In the genomic region with DNA sequence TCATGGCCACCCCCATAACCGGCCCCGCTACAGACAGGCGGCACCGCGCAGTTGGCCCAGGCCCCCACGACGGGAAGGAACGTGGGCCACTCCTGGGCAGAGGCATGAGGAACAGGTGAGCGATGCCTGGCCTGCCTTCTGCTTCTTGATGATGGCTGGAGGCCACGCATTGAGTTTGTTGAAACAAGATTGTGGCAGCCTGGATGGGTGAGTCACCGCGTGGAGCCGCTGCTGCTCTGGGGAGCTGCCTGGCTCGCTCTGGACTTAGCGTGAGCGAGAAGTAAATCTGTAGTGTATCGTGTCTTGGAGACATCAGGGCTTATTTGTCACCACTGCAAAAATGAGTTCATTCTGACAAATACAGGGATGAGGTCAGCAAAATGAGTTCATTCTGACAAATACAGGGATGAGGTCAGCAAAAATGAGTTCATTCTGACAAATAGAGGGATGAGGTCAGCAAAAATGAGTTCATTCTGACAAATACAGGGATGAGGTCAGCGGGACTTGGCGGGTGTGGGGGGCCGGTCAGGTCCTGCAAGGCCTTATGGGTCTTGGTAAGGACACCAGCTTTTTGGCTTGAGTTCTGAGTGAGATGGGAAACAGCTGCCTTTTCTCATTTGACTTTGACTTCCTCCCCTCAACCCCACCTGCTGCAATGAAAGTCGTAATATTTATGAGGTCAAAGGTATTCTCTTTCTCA, we compare ENCODE assay signal across 2 cellular contexts.
TF ChIP-seq lines count a peak whose summit lies in the region.

No MANE protein-coding gene starts in this region.

TF ChIP-seq in HEK293, 187 proteins besides CTCF, POLR2A, EP300 and RAD21 (continued from another document and continues in another):
- TF ChIP-seq, protein P1, sequence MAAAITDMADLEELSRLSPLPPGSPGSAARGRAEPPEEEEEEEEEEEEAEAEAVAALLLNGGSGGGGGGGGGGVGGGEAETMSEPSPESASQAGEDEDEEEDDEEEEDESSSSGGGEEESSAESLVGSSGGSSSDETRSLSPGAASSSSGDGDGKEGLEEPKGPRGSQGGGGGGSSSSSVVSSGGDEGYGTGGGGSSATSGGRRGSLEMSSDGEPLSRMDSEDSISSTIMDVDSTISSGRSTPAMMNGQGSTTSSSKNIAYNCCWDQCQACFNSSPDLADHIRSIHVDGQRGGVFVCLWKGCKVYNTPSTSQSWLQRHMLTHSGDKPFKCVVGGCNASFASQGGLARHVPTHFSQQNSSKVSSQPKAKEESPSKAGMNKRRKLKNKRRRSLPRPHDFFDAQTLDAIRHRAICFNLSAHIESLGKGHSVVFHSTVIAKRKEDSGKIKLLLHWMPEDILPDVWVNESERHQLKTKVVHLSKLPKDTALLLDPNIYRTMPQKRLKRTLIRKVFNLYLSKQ (tag by site-specific recombination; IDR thresholded peaks at IDR 0.05; ENCODE audit: borderline replicate concordance) = no peak
- TF ChIP-seq ZNF174 (tag by site-specific recombination; IDR thresholded peaks at IDR 0.05) (peak; percentile 95), KLF10 (tag by site-specific recombination; IDR thresholded peaks at IDR 0.05) (peak; percentile 78), BCL11A (tag by site-specific recombination; IDR thresholded peaks at IDR 0.05; ENCODE audit: low read depth) (peak; percentile 92), SP7 (tag by site-specific recombination; IDR thresholded peaks at IDR 0.05) (peak; percentile 98), ZNF350 (tag by site-specific recombination; IDR thresholded peaks at IDR 0.05) (peak; percentile 74; the same call in 1 of the 2 replicates)
- TF ChIP-seq, protein P2, sequence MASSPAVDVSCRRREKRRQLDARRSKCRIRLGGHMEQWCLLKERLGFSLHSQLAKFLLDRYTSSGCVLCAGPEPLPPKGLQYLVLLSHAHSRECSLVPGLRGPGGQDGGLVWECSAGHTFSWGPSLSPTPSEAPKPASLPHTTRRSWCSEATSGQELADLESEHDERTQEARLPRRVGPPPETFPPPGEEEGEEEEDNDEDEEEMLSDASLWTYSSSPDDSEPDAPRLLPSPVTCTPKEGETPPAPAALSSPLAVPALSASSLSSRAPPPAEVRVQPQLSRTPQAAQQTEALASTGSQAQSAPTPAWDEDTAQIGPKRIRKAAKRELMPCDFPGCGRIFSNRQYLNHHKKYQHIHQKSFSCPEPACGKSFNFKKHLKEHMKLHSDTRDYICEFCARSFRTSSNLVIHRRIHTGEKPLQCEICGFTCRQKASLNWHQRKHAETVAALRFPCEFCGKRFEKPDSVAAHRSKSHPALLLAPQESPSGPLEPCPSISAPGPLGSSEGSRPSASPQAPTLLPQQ (tag by site-specific recombination; IDR thresholded peaks at IDR 0.05) = peak; percentile 73
- TF ChIP-seq, protein P3, sequence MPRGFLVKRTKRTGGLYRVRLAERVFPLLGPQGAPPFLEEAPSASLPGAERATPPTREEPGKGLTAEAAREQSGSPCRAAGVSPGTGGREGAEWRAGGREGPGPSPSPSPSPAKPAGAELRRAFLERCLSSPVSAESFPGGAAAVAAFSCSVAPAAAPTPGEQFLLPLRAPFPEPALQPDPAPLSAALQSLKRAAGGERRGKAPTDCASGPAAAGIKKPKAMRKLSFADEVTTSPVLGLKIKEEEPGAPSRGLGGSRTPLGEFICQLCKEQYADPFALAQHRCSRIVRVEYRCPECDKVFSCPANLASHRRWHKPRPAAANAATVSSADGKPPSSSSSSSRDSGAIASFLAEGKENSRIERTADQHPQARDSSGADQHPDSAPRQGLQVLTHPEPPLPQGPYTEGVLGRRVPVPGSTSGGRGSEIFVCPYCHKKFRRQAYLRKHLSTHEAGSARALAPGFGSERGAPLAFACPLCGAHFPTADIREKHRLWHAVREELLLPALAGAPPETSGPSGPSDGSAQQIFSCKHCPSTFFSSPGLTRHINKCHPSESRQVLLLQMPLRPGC (tag by site-specific recombination; IDR thresholded peaks at IDR 0.05) = peak; percentile 91
- TF ChIP-seq, protein P4, sequence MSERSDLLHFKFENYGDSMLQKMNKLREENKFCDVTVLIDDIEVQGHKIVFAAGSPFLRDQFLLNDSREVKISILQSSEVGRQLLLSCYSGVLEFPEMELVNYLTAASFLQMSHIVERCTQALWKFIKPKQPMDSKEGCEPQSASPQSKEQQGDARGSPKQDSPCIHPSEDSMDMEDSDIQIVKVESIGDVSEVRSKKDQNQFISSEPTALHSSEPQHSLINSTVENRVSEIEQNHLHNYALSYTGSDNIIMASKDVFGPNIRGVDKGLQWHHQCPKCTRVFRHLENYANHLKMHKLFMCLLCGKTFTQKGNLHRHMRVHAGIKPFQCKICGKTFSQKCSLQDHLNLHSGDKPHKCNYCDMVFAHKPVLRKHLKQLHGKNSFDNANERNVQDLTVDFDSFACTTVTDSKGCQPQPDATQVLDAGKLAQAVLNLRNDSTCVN (tag by site-specific recombination; optimal IDR thresholded peaks at IDR 0.05) = peak; percentile 48
- TF ChIP-seq, protein P5, sequence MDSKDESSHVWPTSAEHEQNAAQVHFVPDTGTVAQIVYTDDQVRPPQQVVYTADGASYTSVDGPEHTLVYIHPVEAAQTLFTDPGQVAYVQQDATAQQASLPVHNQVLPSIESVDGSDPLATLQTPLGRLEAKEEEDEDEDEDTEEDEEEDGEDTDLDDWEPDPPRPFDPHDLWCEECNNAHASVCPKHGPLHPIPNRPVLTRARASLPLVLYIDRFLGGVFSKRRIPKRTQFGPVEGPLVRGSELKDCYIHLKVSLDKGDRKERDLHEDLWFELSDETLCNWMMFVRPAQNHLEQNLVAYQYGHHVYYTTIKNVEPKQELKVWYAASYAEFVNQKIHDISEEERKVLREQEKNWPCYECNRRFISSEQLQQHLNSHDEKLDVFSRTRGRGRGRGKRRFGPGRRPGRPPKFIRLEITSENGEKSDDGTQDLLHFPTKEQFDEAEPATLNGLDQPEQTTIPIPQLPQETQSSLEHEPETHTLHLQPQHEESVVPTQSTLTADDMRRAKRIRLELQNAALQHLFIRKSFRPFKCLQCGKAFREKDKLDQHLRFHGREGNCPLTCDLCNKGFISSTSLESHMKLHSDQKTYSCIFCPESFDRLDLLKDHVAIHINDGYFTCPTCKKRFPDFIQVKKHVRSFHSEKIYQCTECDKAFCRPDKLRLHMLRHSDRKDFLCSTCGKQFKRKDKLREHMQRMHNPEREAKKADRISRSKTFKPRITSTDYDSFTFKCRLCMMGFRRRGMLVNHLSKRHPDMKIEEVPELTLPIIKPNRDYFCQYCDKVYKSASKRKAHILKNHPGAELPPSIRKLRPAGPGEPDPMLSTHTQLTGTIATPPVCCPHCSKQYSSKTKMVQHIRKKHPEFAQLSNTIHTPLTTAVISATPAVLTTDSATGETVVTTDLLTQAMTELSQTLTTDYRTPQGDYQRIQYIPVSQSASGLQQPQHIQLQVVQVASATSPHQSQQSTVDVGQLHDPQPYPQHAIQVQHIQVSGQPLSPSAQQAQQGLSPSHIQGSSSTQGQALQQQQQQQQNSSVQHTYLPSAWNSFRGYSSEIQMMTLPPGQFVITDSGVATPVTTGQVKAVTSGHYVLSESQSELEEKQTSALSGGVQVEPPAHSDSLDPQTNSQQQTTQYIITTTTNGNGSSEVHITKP (tag by site-specific recombination; IDR thresholded peaks at IDR 0.05) = no peak

TF ChIP-seq in HepG2, 621 proteins besides CTCF, POLR2A, EP300 and RAD21 (continued from another document and continues in another):
- TF ChIP-seq, protein P6, sequence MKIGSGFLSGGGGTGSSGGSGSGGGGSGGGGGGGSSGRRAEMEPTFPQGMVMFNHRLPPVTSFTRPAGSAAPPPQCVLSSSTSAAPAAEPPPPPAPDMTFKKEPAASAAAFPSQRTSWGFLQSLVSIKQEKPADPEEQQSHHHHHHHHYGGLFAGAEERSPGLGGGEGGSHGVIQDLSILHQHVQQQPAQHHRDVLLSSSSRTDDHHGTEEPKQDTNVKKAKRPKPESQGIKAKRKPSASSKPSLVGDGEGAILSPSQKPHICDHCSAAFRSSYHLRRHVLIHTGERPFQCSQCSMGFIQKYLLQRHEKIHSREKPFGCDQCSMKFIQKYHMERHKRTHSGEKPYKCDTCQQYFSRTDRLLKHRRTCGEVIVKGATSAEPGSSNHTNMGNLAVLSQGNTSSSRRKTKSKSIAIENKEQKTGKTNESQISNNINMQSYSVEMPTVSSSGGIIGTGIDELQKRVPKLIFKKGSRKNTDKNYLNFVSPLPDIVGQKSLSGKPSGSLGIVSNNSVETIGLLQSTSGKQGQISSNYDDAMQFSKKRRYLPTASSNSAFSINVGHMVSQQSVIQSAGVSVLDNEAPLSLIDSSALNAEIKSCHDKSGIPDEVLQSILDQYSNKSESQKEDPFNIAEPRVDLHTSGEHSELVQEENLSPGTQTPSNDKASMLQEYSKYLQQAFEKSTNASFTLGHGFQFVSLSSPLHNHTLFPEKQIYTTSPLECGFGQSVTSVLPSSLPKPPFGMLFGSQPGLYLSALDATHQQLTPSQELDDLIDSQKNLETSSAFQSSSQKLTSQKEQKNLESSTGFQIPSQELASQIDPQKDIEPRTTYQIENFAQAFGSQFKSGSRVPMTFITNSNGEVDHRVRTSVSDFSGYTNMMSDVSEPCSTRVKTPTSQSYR (CRISPR knock-in tag; IDR thresholded peaks at IDR 0.05; ENCODE audit: borderline replicate concordance) = 0 out of 2 replicates have a peak, but pooled peaks have one; percentile 13
- TF ChIP-seq HOXA7 (CRISPR knock-in tag; IDR thresholded peaks at IDR 0.05) = no peak
- TF ChIP-seq, protein P7, sequence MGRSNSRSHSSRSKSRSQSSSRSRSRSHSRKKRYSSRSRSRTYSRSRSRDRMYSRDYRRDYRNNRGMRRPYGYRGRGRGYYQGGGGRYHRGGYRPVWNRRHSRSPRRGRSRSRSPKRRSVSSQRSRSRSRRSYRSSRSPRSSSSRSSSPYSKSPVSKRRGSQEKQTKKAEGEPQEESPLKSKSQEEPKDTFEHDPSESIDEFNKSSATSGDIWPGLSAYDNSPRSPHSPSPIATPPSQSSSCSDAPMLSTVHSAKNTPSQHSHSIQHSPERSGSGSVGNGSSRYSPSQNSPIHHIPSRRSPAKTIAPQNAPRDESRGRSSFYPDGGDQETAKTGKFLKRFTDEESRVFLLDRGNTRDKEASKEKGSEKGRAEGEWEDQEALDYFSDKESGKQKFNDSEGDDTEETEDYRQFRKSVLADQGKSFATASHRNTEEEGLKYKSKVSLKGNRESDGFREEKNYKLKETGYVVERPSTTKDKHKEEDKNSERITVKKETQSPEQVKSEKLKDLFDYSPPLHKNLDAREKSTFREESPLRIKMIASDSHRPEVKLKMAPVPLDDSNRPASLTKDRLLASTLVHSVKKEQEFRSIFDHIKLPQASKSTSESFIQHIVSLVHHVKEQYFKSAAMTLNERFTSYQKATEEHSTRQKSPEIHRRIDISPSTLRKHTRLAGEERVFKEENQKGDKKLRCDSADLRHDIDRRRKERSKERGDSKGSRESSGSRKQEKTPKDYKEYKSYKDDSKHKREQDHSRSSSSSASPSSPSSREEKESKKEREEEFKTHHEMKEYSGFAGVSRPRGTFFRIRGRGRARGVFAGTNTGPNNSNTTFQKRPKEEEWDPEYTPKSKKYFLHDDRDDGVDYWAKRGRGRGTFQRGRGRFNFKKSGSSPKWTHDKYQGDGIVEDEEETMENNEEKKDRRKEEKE (IDR thresholded peaks at IDR 0.05) = no peak
- no peak for TF ChIP-seq ZNF383 (CRISPR knock-in tag; IDR thresholded peaks at IDR 0.05; ENCODE audit: borderline replicate concordance)
- TF ChIP-seq, protein P8, sequence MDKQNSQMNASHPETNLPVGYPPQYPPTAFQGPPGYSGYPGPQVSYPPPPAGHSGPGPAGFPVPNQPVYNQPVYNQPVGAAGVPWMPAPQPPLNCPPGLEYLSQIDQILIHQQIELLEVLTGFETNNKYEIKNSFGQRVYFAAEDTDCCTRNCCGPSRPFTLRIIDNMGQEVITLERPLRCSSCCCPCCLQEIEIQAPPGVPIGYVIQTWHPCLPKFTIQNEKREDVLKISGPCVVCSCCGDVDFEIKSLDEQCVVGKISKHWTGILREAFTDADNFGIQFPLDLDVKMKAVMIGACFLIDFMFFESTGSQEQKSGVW (CRISPR knock-in tag; IDR thresholded peaks at IDR 0.05; ENCODE audit: borderline replicate concordance) = no peak
- no peak for TF ChIP-seq MED13 (CRISPR knock-in tag; IDR thresholded peaks at IDR 0.05)
- TF ChIP-seq, protein P9, sequence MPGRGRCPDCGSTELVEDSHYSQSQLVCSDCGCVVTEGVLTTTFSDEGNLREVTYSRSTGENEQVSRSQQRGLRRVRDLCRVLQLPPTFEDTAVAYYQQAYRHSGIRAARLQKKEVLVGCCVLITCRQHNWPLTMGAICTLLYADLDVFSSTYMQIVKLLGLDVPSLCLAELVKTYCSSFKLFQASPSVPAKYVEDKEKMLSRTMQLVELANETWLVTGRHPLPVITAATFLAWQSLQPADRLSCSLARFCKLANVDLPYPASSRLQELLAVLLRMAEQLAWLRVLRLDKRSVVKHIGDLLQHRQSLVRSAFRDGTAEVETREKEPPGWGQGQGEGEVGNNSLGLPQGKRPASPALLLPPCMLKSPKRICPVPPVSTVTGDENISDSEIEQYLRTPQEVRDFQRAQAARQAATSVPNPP (CRISPR knock-in tag; IDR thresholded peaks at IDR 0.05) = no peak
- TF ChIP-seq JUN (CRISPR knock-in tag; IDR thresholded peaks at IDR 0.05) = peak; percentile 88
- TF ChIP-seq RBAK (CRISPR knock-in tag; IDR thresholded peaks at IDR 0.05) = peak; percentile 97
- no peak for TF ChIP-seq U2AF2 (IDR thresholded peaks at IDR 0.05; ENCODE audit: low read depth, low read length)
- no peak for TF ChIP-seq SKI (IDR thresholded peaks at IDR 0.05; ENCODE audit: partially characterized antibody)
- TF ChIP-seq ZNF44 (CRISPR knock-in tag; IDR thresholded peaks at IDR 0.05) = no peak
- TF ChIP-seq, protein P10, sequence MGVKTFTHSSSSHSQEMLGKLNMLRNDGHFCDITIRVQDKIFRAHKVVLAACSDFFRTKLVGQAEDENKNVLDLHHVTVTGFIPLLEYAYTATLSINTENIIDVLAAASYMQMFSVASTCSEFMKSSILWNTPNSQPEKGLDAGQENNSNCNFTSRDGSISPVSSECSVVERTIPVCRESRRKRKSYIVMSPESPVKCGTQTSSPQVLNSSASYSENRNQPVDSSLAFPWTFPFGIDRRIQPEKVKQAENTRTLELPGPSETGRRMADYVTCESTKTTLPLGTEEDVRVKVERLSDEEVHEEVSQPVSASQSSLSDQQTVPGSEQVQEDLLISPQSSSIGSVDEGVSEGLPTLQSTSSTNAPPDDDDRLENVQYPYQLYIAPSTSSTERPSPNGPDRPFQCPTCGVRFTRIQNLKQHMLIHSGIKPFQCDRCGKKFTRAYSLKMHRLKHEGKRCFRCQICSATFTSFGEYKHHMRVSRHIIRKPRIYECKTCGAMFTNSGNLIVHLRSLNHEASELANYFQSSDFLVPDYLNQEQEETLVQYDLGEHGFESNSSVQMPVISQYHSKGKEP (CRISPR knock-in tag; IDR thresholded peaks at IDR 0.05) = no peak
- no peak for TF ChIP-seq BRCA1 (CRISPR knock-in tag; IDR thresholded peaks at IDR 0.05)
- peak; percentile 100 for TF ChIP-seq MAFF (IDR thresholded peaks at IDR 0.05; ENCODE audit: low read depth, low read length)
- TF ChIP-seq ZNF549 (CRISPR knock-in tag; IDR thresholded peaks at IDR 0.05) = no peak
- TF ChIP-seq ZNF605 (CRISPR knock-in tag; IDR thresholded peaks at IDR 0.05) = no peak
- TF ChIP-seq ZNF768 (CRISPR knock-in tag; IDR thresholded peaks at IDR 0.05) = no peak
- TF ChIP-seq ZNF83 (CRISPR knock-in tag; IDR thresholded peaks at IDR 0.05; ENCODE audit: borderline replicate concordance) = no peak
- TF ChIP-seq SOX13 (IDR thresholded peaks at IDR 0.05) = no peak
- no peak for TF ChIP-seq SOX13 (CRISPR knock-in tag; conservative IDR thresholded peaks at IDR 0.05 in 1 of 2, IDR thresholded peaks at IDR 0.05 in 1 of 2)
- TF ChIP-seq MATR3 (CRISPR knock-in tag; IDR thresholded peaks at IDR 0.05) = no peak
- TF ChIP-seq, protein P11, sequence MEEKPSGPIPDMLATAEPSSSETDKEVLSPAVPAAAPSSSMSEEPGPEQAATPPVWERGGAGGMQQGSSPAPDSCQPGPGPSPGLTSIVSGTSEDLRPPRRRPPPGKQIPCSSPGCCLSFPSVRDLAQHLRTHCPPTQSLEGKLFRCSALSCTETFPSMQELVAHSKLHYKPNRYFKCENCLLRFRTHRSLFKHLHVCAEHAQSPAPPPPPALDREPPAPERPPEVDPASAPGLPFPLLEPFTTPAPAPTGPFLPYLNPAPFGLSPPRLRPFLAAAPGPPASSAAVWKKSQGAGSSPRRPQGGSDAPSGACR (CRISPR knock-in tag; IDR thresholded peaks at IDR 0.05) = no peak
- no peak for TF ChIP-seq ASH2L (IDR thresholded peaks at IDR 0.05; ENCODE audit: insufficient read length, low read depth, low read length)
